In the genomic region with DNA sequence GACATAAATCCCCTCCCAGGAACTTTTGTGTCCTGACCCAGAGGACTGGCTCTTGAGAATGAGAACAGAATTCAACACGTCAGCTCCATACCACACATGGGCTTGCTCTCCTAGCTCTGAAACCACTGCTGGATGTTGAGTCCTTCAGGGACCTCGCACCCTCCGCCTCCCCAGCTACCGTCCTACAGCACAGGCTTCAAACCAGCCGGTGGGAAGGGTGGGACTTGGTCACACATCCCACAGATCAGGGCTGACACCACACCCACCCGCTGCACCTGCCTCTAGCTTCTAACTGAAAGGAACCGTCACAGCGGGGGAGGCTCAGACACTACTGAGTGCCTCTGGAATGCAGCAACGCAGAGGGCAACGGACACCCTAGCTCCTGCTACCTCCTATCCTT, we compare ENCODE assay signal across 2 cellular contexts.
TF ChIP-seq lines count a peak whose summit lies in the region.

No MANE protein-coding gene starts in this region.

TF ChIP-seq in K562, 482 proteins besides CTCF, POLR2A, EP300 and RAD21:
- TF ChIP-seq GATAD2B (IDR thresholded peaks at IDR 0.05; ENCODE audit: borderline replicate concordance) (no peak), NONO (IDR thresholded peaks at IDR 0.05; ENCODE audit: low read depth in 2 of 2, low read length in 1 of 2) (no peak), BCOR (IDR thresholded peaks at IDR 0.05) (no peak), POLR2G (IDR thresholded peaks at IDR 0.05; ENCODE audit: low read depth, low read length) (0 out of 2 replicates have a peak, but pooled peaks have one; percentile 17)

TF ChIP-seq in HepG2, 621 proteins besides CTCF, POLR2A, EP300 and RAD21:
- TF ChIP-seq HDAC1 (CRISPR knock-in tag; IDR thresholded peaks at IDR 0.05) (no peak), REXO4 (CRISPR knock-in tag; IDR thresholded peaks at IDR 0.05; ENCODE audit: borderline replicate concordance) (no peak), RBM22 (optimal IDR thresholded peaks at IDR 0.05; ENCODE audit: low read length) (peak; percentile 56)
- TF ChIP-seq, protein P1, sequence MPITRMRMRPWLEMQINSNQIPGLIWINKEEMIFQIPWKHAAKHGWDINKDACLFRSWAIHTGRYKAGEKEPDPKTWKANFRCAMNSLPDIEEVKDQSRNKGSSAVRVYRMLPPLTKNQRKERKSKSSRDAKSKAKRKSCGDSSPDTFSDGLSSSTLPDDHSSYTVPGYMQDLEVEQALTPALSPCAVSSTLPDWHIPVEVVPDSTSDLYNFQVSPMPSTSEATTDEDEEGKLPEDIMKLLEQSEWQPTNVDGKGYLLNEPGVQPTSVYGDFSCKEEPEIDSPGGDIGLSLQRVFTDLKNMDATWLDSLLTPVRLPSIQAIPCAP (CRISPR knock-in tag; IDR thresholded peaks at IDR 0.05; ENCODE audit: low read depth): no peak
TF ChIP-seq in HepG2: peak in this region for 1.
